ENCODE assay signal across 13 cellular contexts in genomic region chr6:28282923-28283322, GRCh38. TPM values are rescaled to one million over a fixed set of nuclear protein-coding genes. Genes with fewer than 3 reads are reported as not detected.
DNase-seq lines count a peak whose midpoint lies in the region; ATAC-seq, FAIRE-seq and TF ChIP-seq lines count a peak whose summit lies in the region.
"Had no signal": no experiment of that assay in that cellular context is flagged by ENCODE, and none has a peak within 500 bp of the region (broad histone marks: within the 10 kb centered on the region; RNA-seq: fewer than 3 reads in every experiment).

No MANE protein-coding gene starts in this region.

- CTCF ChIA-PET in SK-N-SH (lab: Yijun Ruan, JAX) (interaction anchor here (0.9 to 1.2 kb wide), 2 partner anchors 65 to 73 kb away, joined by 3 to 4 read pairs; no protein-coding TSS in a partner anchor), K562 (lab: Yijun Ruan, JAX; ENCODE audit: low intra/inter-chr PET ratio) (no interaction called here)

- FAIRE-seq in K562 (lab: Jason Lieb, UNC), result peak; percentile 44

- H3K9ac ChIP-seq in SK-N-SH (no peak overlapping the region), K562 (ENCODE audit: insufficient read depth in 1 of 2, low read depth in 2 of 2, low read length in 2 of 2) (no peak overlapping the region)

- TF ChIP-seq CTCF in SK-N-SH (IDR thresholded peaks at IDR 0.05) (no peak), K562 (IDR thresholded peaks at IDR 0.05 in 2 of 3, conservative IDR thresholded peaks at IDR 0.05 in 1 of 3; ENCODE audit: insufficient read depth in 2 of 3, low read depth in 1 of 3, low read length in 3 of 3) (no peak)

- H3K79me2 ChIP-seq in SK-N-SH (ENCODE audit: insufficient read depth), result peaks cover 22% of the 10 kb centered on the region; the same call in 1 of the 2 replicates
- H3K79me2 ChIP-seq in K562 (ENCODE audit: control insufficient read depth, insufficient read depth, low read length), result peaks cover 16% of the 10 kb centered on the region

- POLR2A ChIA-PET in SK-N-SH (lab: Yijun Ruan, JAX), result interaction anchor here (1.7 to 2.6 kb wide), 2 partner anchors 16 to 53 kb away, joined by 5 to 14 read pairs; partner anchors contain the start of genes ZSCAN26 and ZSCAN31
- POLR2A ChIA-PET in K562 (lab: Yijun Ruan, JAX), result interaction anchor here (0.7 to 1.9 kb wide), 10 partner anchors 8 to 771 kb away, joined by 3 to 6 read pairs (median 4); partner anchors contain the start of gene ZSCAN26

- H3K9me3 ChIP-seq in SK-N-SH, result no peaks in the 10 kb centered on the region
- H3K9me3 ChIP-seq in K562 (replicated peaks; ENCODE audit: control insufficient read depth, insufficient read depth, low read depth, low read length), result peaks cover 6% of the 10 kb centered on the region; the same call in 1 of the 2 replicates
- H3K9me3 ChIP-seq in neuron (ENCODE audit: low read length), result no peaks in the 10 kb centered on the region

- H2AFZ ChIP-seq in SK-N-SH (ENCODE audit: low read depth) (no peak overlapping the region), K562 (ENCODE audit: low read depth, low read length) (no peak overlapping the region), neuron (ENCODE audit: low read depth, low read length) (no peak overlapping the region)

- DNase-seq in SK-N-SH (no peak), K562 (ENCODE audit: extremely low read depth in 1 of 4, low spot score in 3 of 4) (peak in 1 of 4 experiments; percentile 44), germinal center (ENCODE audit: low spot score) (no peak), SHP77 treated with DMSO at 0.1 percent for 48 hours (lab: John Stamatoyannopoulos, UW) (no peak)
- DNase-seq: activated CD4-positive, alpha-beta T cell treated with anti-CD3 and anti-CD28 coated beads, Interleukin-2, amount 50 U/mL, for 48 hours; activated naive CD4-positive, alpha-beta T cell treated with anti-CD3 and anti-CD28 coated beads, Interleukin-2, amount 10 ng/mL, durations not matched to agents 7 days and 5 days; cortex of kidney; DMS79 treated with DMSO at 0.1 percent for 48 hours; lower lobe of right lung; NCI-H1417 had no signal

- intact Hi-C loops in K562 (cut with micrococcal nuclease), result loop anchor here (5.0 kb wide), 2 partner anchors 54 to 56 kb away; partner anchors contain the start of genes ZSCAN31 and ZSCAN9

- H3K36me3 ChIP-seq in SK-N-SH (replicated peaks in 1 of 2; ENCODE audit: control insufficient read depth in 1 of 2, insufficient read depth in 2 of 2, low read length in 1 of 2) (peaks cover 32 to 44% of the 10 kb centered on the region in 2 experiments), K562 (ENCODE audit: control insufficient read depth, insufficient read depth, low read length) (peaks cover 40% of the 10 kb centered on the region), neuron (ENCODE audit: insufficient read depth, low read length) (peaks cover 38% of the 10 kb centered on the region)

- WGBS in SK-N-SH (ENCODE audit: low lambda C conversion rate), result 100% methylated on average over 2 of the region's 2 CpGs
- WGBS in K562 (ENCODE audit: insufficient coverage, low coverage, missing lambda C conversion rate), result 100% methylated on average over 2 of the region's 2 CpGs

- ATAC-seq in SK-N-SH treated with all-trans-retinoic acid at 6 μM for 48 hours, result no peak
- ATAC-seq in K562, result no peak
- ATAC-seq: lower lobe of right lung had no signal

- TF ChIP-seq POLR2A in K562 (conservative IDR thresholded peaks at IDR 0.05), result no peak

- no peak for TF ChIP-seq EP300 in SK-N-SH (IDR thresholded peaks at IDR 0.05; ENCODE audit: borderline replicate concordance in 1 of 2, low read depth in 1 of 2, low read length in 1 of 2)
- no peak for TF ChIP-seq EP300 in K562 (IDR thresholded peaks at IDR 0.05; ENCODE audit: low read length)

- BruUV-seq in K562 (replicated peaks; lab: Mats Ljungman, UMichigan), result no TSS peak

- H3K27me3 ChIP-seq in SK-N-SH (ENCODE audit: insufficient read depth) (no peaks in the 10 kb centered on the region), K562 (ENCODE audit: control insufficient read depth in 2 of 2, insufficient read depth in 2 of 2, low read length in 2 of 2) (no peaks in the 10 kb centered on the region), neuron (ENCODE audit: insufficient read depth, low read length) (no peaks in the 10 kb centered on the region)

- in situ Hi-C loops in K562 (cut with MboI), result no loop called here

- TF ChIP-seq RAD21 in SK-N-SH (IDR thresholded peaks at IDR 0.05; ENCODE audit: low read length) (no peak), K562 (CRISPR knock-in tag; conservative IDR thresholded peaks at IDR 0.05 in 1 of 2, IDR thresholded peaks at IDR 0.05 in 1 of 2) (no peak)

- H3K4me3 ChIP-seq in SK-N-SH (ENCODE audit: low read depth in 2 of 2, low read length in 1 of 2), result peak overlapping the region in 1 of 2 experiments; percentile 93; a peak in 1 of 4 replicates
- H3K4me3 ChIP-seq in K562, result no peak overlapping the region
- H3K4me3 ChIP-seq in neuron (ENCODE audit: low read length), result peak overlapping the region; percentile 79

- no peak overlapping the region for H3K4me2 ChIP-seq in SK-N-SH
- no peak overlapping the region for H3K4me2 ChIP-seq in K562 (ENCODE audit: insufficient read depth, low read length)

- H3K27ac ChIP-seq in SK-N-SH (ENCODE audit: low read depth in 2 of 2, low read length in 1 of 2) (no peak overlapping the region), K562 (ENCODE audit: extremely low read depth, low read depth, low read length) (no peak overlapping the region)
- H3K27ac ChIP-seq: HL-60, lower lobe of right lung had no signal

- H4K20me1 ChIP-seq in SK-N-SH (ENCODE audit: insufficient read depth), result no peaks in the 10 kb centered on the region
- no peaks in the 10 kb centered on the region for H4K20me1 ChIP-seq in K562 (replicated peaks; ENCODE audit: control insufficient read depth, insufficient read depth, low read length)

- peaks cover 4% of the 10 kb centered on the region for H3F3A ChIP-seq in SK-N-SH (replicated peaks; ENCODE audit: insufficient read depth)

- no peaks in the 10 kb centered on the region for H3K9me2 ChIP-seq in SK-N-SH

- H3K4me1 ChIP-seq in SK-N-SH (ENCODE audit: control insufficient read depth in 1 of 2, insufficient read depth in 2 of 2, low read depth in 1 of 2, low read length in 1 of 2) (peaks cover 0 to 7% of the 10 kb centered on the region in 2 experiments; a peak in 2 of 4 replicates), K562 (replicated peaks in 1 of 2; ENCODE audit: control insufficient read depth in 2 of 2, insufficient read depth in 2 of 2, low read length in 2 of 2) (peaks cover 4 to 7% of the 10 kb centered on the region in 2 experiments; a peak in 2 of 5 replicates), neuron (ENCODE audit: insufficient read depth, low read length) (peaks cover 6% of the 10 kb centered on the region)

- no peaks in the 10 kb centered on the region for H3K9me1 ChIP-seq in K562 (ENCODE audit: control insufficient read depth, insufficient read depth, low read length)

RNA-seq across cellular contexts. Expression of gene PGBD1, which starts 1.6 kb away (rescaled TPM):
- polyA plus RNA-seq in SK-N-SH (2012; rRNA removed) (2.5 and 2.7 TPM in 2 replicates), K562 (2011; rRNA removed) (7.1 and 8.2 TPM in 2 replicates), K562 (2014; fragmentation: Illumina TruSeq; extraction: Trizol) (6.5 and 7.3 TPM in 2 replicates), K562 (2014; fragmentation: Nextera tagmentation; extraction: Ambion mirVana) (1 to 10 TPM; 3.3 to 3.5 TPM), K562 (2014; rRNA removed) (5.6 and 6.1 TPM in 2 replicates)
- polyA plus RNA-seq in SK-N-SH (2012; cell fraction: cytosol; rRNA removed), result 3.0 and 3.3 TPM in 2 replicates
- 4.2 and 4.9 TPM in 2 replicates for polyA plus RNA-seq in SK-N-SH (2012; cell fraction: nucleus; rRNA removed)
- 7.8 and 12.2 TPM in 2 replicates for total RNA-seq in K562 (2011; cell fraction: chromatin; rRNA removed; ENCODE audit: low replicate concordance)
- total RNA-seq in K562 (2011; cell fraction: nucleolus; rRNA removed), result 4.7 and 6.2 TPM in 2 replicates
- 7.0 and 7.5 TPM in 2 replicates for total RNA-seq in K562 (2011; cell fraction: nucleoplasm; rRNA removed)
- total RNA-seq in K562 (2014; rRNA removed) (4.4 and 5.8 TPM in 2 replicates), K562 (2014; rRNA removed; fragmentation: Illumina TruSeq; extraction: Trizol) (9.0 and 10.0 TPM in 2 replicates), K562 (2015; rRNA removed; fragmentation: Illumina TruSeq; extraction: Trizol) (8.3 and 8.9 TPM in 2 replicates), K562 (2021) (6.5 and 7.4 TPM in 2 replicates)
- polyA plus RNA-seq in K562 (2011; cell fraction: cytosol; rRNA removed), result 3.0 and 4.0 TPM in 2 replicates
- 10.0 and 10.8 TPM in 2 replicates for polyA plus RNA-seq in K562 (2011; cell fraction: nucleus; rRNA removed)
- polyA plus RNA-seq in K562 (2012), result 4.9 and 7.8 TPM in 2 replicates
- 9.5 and 10.0 TPM in 2 replicates for polyA minus RNA-seq in K562 (2011; rRNA and poly(A)+ RNA removed)
- polyA minus RNA-seq in K562 (2011; cell fraction: cytosol; rRNA and poly(A)+ RNA removed), result 3.3 and 4.4 TPM in 2 replicates
- 5.0 and 6.3 TPM in 2 replicates for polyA minus RNA-seq in K562 (2011; cell fraction: nucleus; rRNA and poly(A)+ RNA removed)

RNA-seq across cellular contexts. Expression of gene ZSCAN26, which starts 16.0 kb away (rescaled TPM):
- 11.0 and 14.0 TPM in 2 replicates for polyA plus RNA-seq in SK-N-SH (2012; rRNA removed)
- 9.2 and 9.6 TPM in 2 replicates for polyA plus RNA-seq in SK-N-SH (2012; cell fraction: cytosol; rRNA removed)
- polyA plus RNA-seq in SK-N-SH (2012; cell fraction: nucleus; rRNA removed), result 39.3 and 45.6 TPM in 2 replicates
- 33.0 and 48.0 TPM in 2 replicates for total RNA-seq in K562 (2011; cell fraction: chromatin; rRNA removed; ENCODE audit: low replicate concordance)
- total RNA-seq in K562 (2011; cell fraction: nucleolus; rRNA removed), result 7.7 and 9.1 TPM in 2 replicates
- 11.8 and 13.1 TPM in 2 replicates for total RNA-seq in K562 (2011; cell fraction: nucleoplasm; rRNA removed)
- 5.4 and 5.9 TPM in 2 replicates for total RNA-seq in K562 (2014; rRNA removed)
- 10.5 and 10.7 TPM in 2 replicates for total RNA-seq in K562 (2014; rRNA removed; fragmentation: Illumina TruSeq; extraction: Trizol)
- total RNA-seq in K562 (2015; rRNA removed; fragmentation: Illumina TruSeq; extraction: Trizol), result 10.7 and 11.0 TPM in 2 replicates
- 6.1 and 6.9 TPM in 2 replicates for total RNA-seq in K562 (2021)
- 14.2 and 14.6 TPM in 2 replicates for polyA plus RNA-seq in K562 (2011; rRNA removed)
- polyA plus RNA-seq in K562 (2011; cell fraction: cytosol; rRNA removed), result 2.7 and 6.0 TPM in 2 replicates
- 25.1 and 33.9 TPM in 2 replicates for polyA plus RNA-seq in K562 (2011; cell fraction: nucleus; rRNA removed)
- 7.0 and 10.4 TPM in 2 replicates for polyA plus RNA-seq in K562 (2012)
- 12.2 and 12.4 TPM in 2 replicates for polyA plus RNA-seq in K562 (2014; fragmentation: Illumina TruSeq; extraction: Trizol)
- 10 to 100 TPM in 1 of 2 experiments, 1 to 10 TPM in 1; 7.3 to 12.8 TPM for polyA plus RNA-seq in K562 (2014; fragmentation: Nextera tagmentation; extraction: Ambion mirVana)
- 6.4 and 8.4 TPM in 2 replicates for polyA plus RNA-seq in K562 (2014; rRNA removed)
- 19.5 and 25.0 TPM in 2 replicates for polyA minus RNA-seq in K562 (2011; rRNA and poly(A)+ RNA removed)
- polyA minus RNA-seq in K562 (2011; cell fraction: cytosol; rRNA and poly(A)+ RNA removed), result 2.3 and 3.2 TPM in 2 replicates
- 7.3 and 16.6 TPM in 2 replicates for polyA minus RNA-seq in K562 (2011; cell fraction: nucleus; rRNA and poly(A)+ RNA removed)

RNA-seq across cellular contexts. Expression of gene NKAPL, which starts 23.8 kb away (rescaled TPM):
- polyA plus RNA-seq in SK-N-SH (2012; rRNA removed) (not detected in 2 replicates), K562 (2011; rRNA removed) (not detected in 2 replicates), K562 (2014; fragmentation: Illumina TruSeq; extraction: Trizol) (not detected in 2 replicates), K562 (2014; fragmentation: Nextera tagmentation; extraction: Ambion mirVana) (not detected), K562 (2014; rRNA removed) (not detected in 2 replicates)
- not detected in 2 replicates for polyA plus RNA-seq in SK-N-SH (2012; cell fraction: cytosol; rRNA removed)
- polyA plus RNA-seq in SK-N-SH (2012; cell fraction: nucleus; rRNA removed), result not detected in 2 replicates
- not detected in 2 replicates for total RNA-seq in K562 (2011; cell fraction: chromatin; rRNA removed; ENCODE audit: low replicate concordance)
- total RNA-seq in K562 (2011; cell fraction: nucleolus; rRNA removed), result not detected in 2 replicates
- not detected in 2 replicates for total RNA-seq in K562 (2011; cell fraction: nucleoplasm; rRNA removed)
- total RNA-seq in K562 (2014; rRNA removed) (not detected in 2 replicates), K562 (2014; rRNA removed; fragmentation: Illumina TruSeq; extraction: Trizol) (not detected in 2 replicates), K562 (2015; rRNA removed; fragmentation: Illumina TruSeq; extraction: Trizol) (not detected in 2 replicates), K562 (2021) (not detected in 2 replicates)
- not detected in 2 replicates for polyA plus RNA-seq in K562 (2011; cell fraction: cytosol; rRNA removed)
- polyA plus RNA-seq in K562 (2011; cell fraction: nucleus; rRNA removed), result not detected in 2 replicates
- polyA plus RNA-seq in K562 (2012), result 0.06 TPM in 1 of 2 replicates, not detected in the other
- not detected in 2 replicates for polyA minus RNA-seq in K562 (2011; rRNA and poly(A)+ RNA removed)
- not detected in 2 replicates for polyA minus RNA-seq in K562 (2011; cell fraction: cytosol; rRNA and poly(A)+ RNA removed)
- not detected in 2 replicates for polyA minus RNA-seq in K562 (2011; cell fraction: nucleus; rRNA and poly(A)+ RNA removed)

RNA-seq across cellular contexts. Expression of gene ZKSCAN4, which starts 30.9 kb away (rescaled TPM):
- polyA plus RNA-seq in SK-N-SH (2012; rRNA removed), result 2.9 and 3.5 TPM in 2 replicates
- polyA plus RNA-seq in SK-N-SH (2012; cell fraction: cytosol; rRNA removed), result 2.5 and 3.3 TPM in 2 replicates
- 3.9 and 5.5 TPM in 2 replicates for polyA plus RNA-seq in SK-N-SH (2012; cell fraction: nucleus; rRNA removed)
- total RNA-seq in K562 (2011; cell fraction: chromatin; rRNA removed; ENCODE audit: low replicate concordance), result 4.0 and 6.2 TPM in 2 replicates
- total RNA-seq in K562 (2011; cell fraction: nucleolus; rRNA removed), result 4.7 and 5.1 TPM in 2 replicates
- 3.3 and 4.5 TPM in 2 replicates for total RNA-seq in K562 (2011; cell fraction: nucleoplasm; rRNA removed)
- 3.8 and 4.7 TPM in 2 replicates for total RNA-seq in K562 (2014; rRNA removed)
- total RNA-seq in K562 (2014; rRNA removed; fragmentation: Illumina TruSeq; extraction: Trizol), result 5.0 and 5.9 TPM in 2 replicates
- 5.3 and 6.4 TPM in 2 replicates for total RNA-seq in K562 (2015; rRNA removed; fragmentation: Illumina TruSeq; extraction: Trizol)
- total RNA-seq in K562 (2021), result 4.2 and 5.1 TPM in 2 replicates
- polyA plus RNA-seq in K562 (2011; rRNA removed), result 4.6 and 5.3 TPM in 2 replicates
- 1.4 and 2.2 TPM in 2 replicates for polyA plus RNA-seq in K562 (2011; cell fraction: cytosol; rRNA removed)
- polyA plus RNA-seq in K562 (2011; cell fraction: nucleus; rRNA removed), result 4.4 and 4.9 TPM in 2 replicates
- 3.3 and 3.6 TPM in 2 replicates for polyA plus RNA-seq in K562 (2012)
- 4.9 and 5.0 TPM in 2 replicates for polyA plus RNA-seq in K562 (2014; fragmentation: Illumina TruSeq; extraction: Trizol)
- polyA plus RNA-seq in K562 (2014; fragmentation: Nextera tagmentation; extraction: Ambion mirVana), result 1 to 10 TPM; 1.2 to 1.6 TPM
- polyA plus RNA-seq in K562 (2014; rRNA removed), result 4.1 and 4.7 TPM in 2 replicates
- 5.1 and 8.8 TPM in 2 replicates for polyA minus RNA-seq in K562 (2011; rRNA and poly(A)+ RNA removed)
- 2.2 and 2.8 TPM in 2 replicates for polyA minus RNA-seq in K562 (2011; cell fraction: cytosol; rRNA and poly(A)+ RNA removed)
- polyA minus RNA-seq in K562 (2011; cell fraction: nucleus; rRNA and poly(A)+ RNA removed), result 3.0 and 4.8 TPM in 2 replicates

RNA-seq across cellular contexts. Expression of gene ZSCAN31, which starts 53.0 kb away (rescaled TPM):
- polyA plus RNA-seq in SK-N-SH (2012; rRNA removed), result 1.9 and 2.1 TPM in 2 replicates
- 2.0 and 2.3 TPM in 2 replicates for polyA plus RNA-seq in SK-N-SH (2012; cell fraction: cytosol; rRNA removed)
- 2.1 and 3.1 TPM in 2 replicates for polyA plus RNA-seq in SK-N-SH (2012; cell fraction: nucleus; rRNA removed)
- 6.8 and 10.3 TPM in 2 replicates for total RNA-seq in K562 (2011; cell fraction: chromatin; rRNA removed; ENCODE audit: low replicate concordance)
- total RNA-seq in K562 (2011; cell fraction: nucleolus; rRNA removed), result 4.2 and 5.4 TPM in 2 replicates
- total RNA-seq in K562 (2011; cell fraction: nucleoplasm; rRNA removed), result 4.0 and 5.6 TPM in 2 replicates
- total RNA-seq in K562 (2014; rRNA removed), result 4.1 and 6.3 TPM in 2 replicates
- total RNA-seq in K562 (2014; rRNA removed; fragmentation: Illumina TruSeq; extraction: Trizol), result 8.4 and 9.0 TPM in 2 replicates
- total RNA-seq in K562 (2015; rRNA removed; fragmentation: Illumina TruSeq; extraction: Trizol), result 11.4 and 12.1 TPM in 2 replicates
- total RNA-seq in K562 (2021), result 5.7 and 7.4 TPM in 2 replicates
- 8.4 and 9.8 TPM in 2 replicates for polyA plus RNA-seq in K562 (2011; rRNA removed)
- 4.4 and 6.1 TPM in 2 replicates for polyA plus RNA-seq in K562 (2011; cell fraction: cytosol; rRNA removed)
- 9.8 and 10.5 TPM in 2 replicates for polyA plus RNA-seq in K562 (2011; cell fraction: nucleus; rRNA removed)
- 6.8 and 11.1 TPM in 2 replicates for polyA plus RNA-seq in K562 (2012)
- polyA plus RNA-seq in K562 (2014; fragmentation: Illumina TruSeq; extraction: Trizol), result 7.9 and 8.5 TPM in 2 replicates
- 1 to 10 TPM; 5.0 to 7.0 TPM for polyA plus RNA-seq in K562 (2014; fragmentation: Nextera tagmentation; extraction: Ambion mirVana)
- polyA plus RNA-seq in K562 (2014; rRNA removed), result 3.9 and 5.7 TPM in 2 replicates
- polyA minus RNA-seq in K562 (2011; rRNA and poly(A)+ RNA removed), result 16.6 and 17.6 TPM in 2 replicates
- 4.2 and 6.7 TPM in 2 replicates for polyA minus RNA-seq in K562 (2011; cell fraction: cytosol; rRNA and poly(A)+ RNA removed)
- 5.3 and 8.2 TPM in 2 replicates for polyA minus RNA-seq in K562 (2011; cell fraction: nucleus; rRNA and poly(A)+ RNA removed)
